ENCODE assay signal across 17 cellular contexts in the genomic region with DNA sequence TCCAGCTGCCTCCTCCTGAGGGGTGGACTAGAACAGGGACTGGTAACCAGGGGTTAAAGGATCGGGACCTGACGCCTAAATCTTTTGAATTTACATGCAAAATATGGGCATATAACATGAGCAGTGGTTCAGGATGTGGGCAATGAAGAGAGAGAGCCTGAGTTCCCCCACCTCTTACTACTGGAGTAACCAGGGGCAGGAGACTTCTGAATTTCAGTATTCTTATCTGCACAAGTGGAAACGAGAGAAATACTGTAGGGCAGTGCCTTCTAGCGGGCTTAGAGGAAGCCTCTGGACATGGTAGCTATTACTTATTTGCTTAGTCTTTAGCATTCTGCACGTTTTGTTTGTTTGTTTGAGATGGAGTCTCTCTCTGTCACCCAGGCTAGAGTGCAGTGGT. TPM values are rescaled to one million over a fixed set of nuclear protein-coding genes. Genes with fewer than 3 reads are reported as not detected.
DNase-seq lines count a peak whose midpoint lies in the region; ATAC-seq, FAIRE-seq and TF ChIP-seq lines count a peak whose summit lies in the region.
"Had no signal": no experiment of that assay in that cellular context is flagged by ENCODE, and none has a peak within 500 bp of the region (broad histone marks: within the 10 kb centered on the region; RNA-seq: fewer than 3 reads in every experiment).

No MANE protein-coding gene starts in this region.

- H3K9me3 ChIP-seq in left ventricle myocardium inferior (replicated peaks) (no peaks in the 10 kb centered on the region), PC-3 (ENCODE audit: low read length) (no peaks in the 10 kb centered on the region), H1 (ENCODE audit: insufficient read depth in 2 of 2, low read depth in 1 of 2, low read length in 1 of 2) (no peaks in the 10 kb centered on the region), right atrium auricular region (no peaks in the 10 kb centered on the region)
- H3K9me3 ChIP-seq: HAP-1 had no signal

- peak; percentile 12 to 31; a peak in 2 of 4 replicates for TF ChIP-seq RAD21 in H1 (IDR thresholded peaks at IDR 0.05 in 1 of 2, conservative IDR thresholded peaks at IDR 0.05 in 1 of 2; ENCODE audit: low read depth in 2 of 2, low read length in 2 of 2)

- no peak overlapping the region for H3K4ac ChIP-seq in H1 (replicated peaks; ENCODE audit: insufficient read length, low read depth, low read length)

- no peak overlapping the region for H2BK12ac ChIP-seq in H1 (ENCODE audit: low read depth, low read length)

- H3K27ac ChIP-seq in left ventricle myocardium inferior (replicated peaks): no peak overlapping the region
- no peak overlapping the region for H3K27ac ChIP-seq in PC-3 (ENCODE audit: low read length)
- no peak overlapping the region for H3K27ac ChIP-seq in H1 (ENCODE audit: low read depth, low read length)
- H3K27ac ChIP-seq in right atrium auricular region: no peak overlapping the region
- H3K27ac ChIP-seq: epithelial cell of prostate had no signal

- no peak overlapping the region for H3K4me2 ChIP-seq in PC-3 (ENCODE audit: low read length)
- H3K4me2 ChIP-seq in H1 (ENCODE audit: insufficient read depth in 1 of 2, low read depth in 2 of 2, low read length in 2 of 2): no peak overlapping the region

- peak overlapping the region; percentile 46; the same call in 1 of the 2 replicates for H2BK15ac ChIP-seq in H1 (ENCODE audit: low read length)

- 76% methylated on average over 5 of the region's 5 CpGs; no CpG with 5 or more reads in 1 of the 2 experiments for WGBS in H1 (ENCODE audit: extremely low coverage in 1 of 2, insufficient coverage in 1 of 2, insufficient read length in 1 of 2, insufficient replicate concordance in 2 of 2, low coverage in 1 of 2, low lambda C conversion rate in 2 of 2, missing lambda C conversion rate in 1 of 2), 2 experiments

- TF ChIP-seq CTCF in left ventricle myocardium inferior (IDR thresholded peaks at IDR 0.05; ENCODE audit: borderline replicate concordance) (peak; percentile 35), PC-3 (conservative IDR thresholded peaks at IDR 0.05; ENCODE audit: low read depth, low read length) (no peak; the same call in 1 of the 2 replicates), H1 (IDR thresholded peaks at IDR 0.05; ENCODE audit: control extremely low read depth in 1 of 3, insufficient read depth in 1 of 3, low read depth in 1 of 3, low read length in 3 of 3) (no peak), right atrium auricular region (IDR thresholded peaks at IDR 0.05) (no peak)

- H3K4me3 ChIP-seq in left ventricle myocardium inferior (no peak overlapping the region), PC-3 (ENCODE audit: low read length) (no peak overlapping the region), H1 (ENCODE audit: extremely low read depth in 1 of 4, insufficient read depth in 2 of 4, low read depth in 3 of 4, low read length in 4 of 4) (no peak overlapping the region), right atrium auricular region (no peak overlapping the region)
- H3K4me3 ChIP-seq: HAP-1 had no signal

- FAIRE-seq in H1 (lab: Jason Lieb, UNC): no peak

- H2AFZ ChIP-seq in PC-3 (ENCODE audit: low read length): no peak overlapping the region
- peak overlapping the region; percentile 12; the same call in 1 of the 2 replicates for H2AFZ ChIP-seq in H1 (ENCODE audit: low read length)

- no peaks in the 10 kb centered on the region for H3K79me2 ChIP-seq in PC-3 (ENCODE audit: low read length)
- no peaks in the 10 kb centered on the region for H3K79me2 ChIP-seq in H1 (ENCODE audit: control insufficient read depth in 1 of 2, insufficient read depth in 2 of 2, low read length in 2 of 2)

- H3K9ac ChIP-seq in PC-3 (ENCODE audit: low read length) (no peak overlapping the region), H1 (replicated peaks in 1 of 4; ENCODE audit: extremely low read depth in 1 of 4, low read depth in 3 of 4, low read length in 3 of 4) (no peak overlapping the region)

- no peaks in the 10 kb centered on the region for H3K36me3 ChIP-seq in left ventricle myocardium inferior
- H3K36me3 ChIP-seq in PC-3 (ENCODE audit: low read depth, low read length): no peaks in the 10 kb centered on the region
- no peaks in the 10 kb centered on the region for H3K36me3 ChIP-seq in H1 (ENCODE audit: control insufficient read depth in 2 of 4, insufficient read depth in 4 of 4, low read length in 3 of 4)
- no peaks in the 10 kb centered on the region for H3K36me3 ChIP-seq in right atrium auricular region
- H3K36me3 ChIP-seq: HAP-1 had no signal

- CTCF ChIA-PET in PC-3 (lab: Charles Lee) (interaction anchor here (0.6 to 2.0 kb wide), 4 partner anchors 56 to 139 kb away, joined by 3 to 8 read pairs (median 6); a partner anchor contains a TSS), H1 (lab: Charles Lee; ENCODE audit: partially characterized antibody) (interaction anchor here (0.6 to 17.5 kb wide), 7 partner anchors 27 to 175 kb away, joined by 3 to 231 read pairs (median 4); no protein-coding TSS in a partner anchor)

- no peak overlapping the region for H3K18ac ChIP-seq in H1 (ENCODE audit: extremely low read depth, low read length)

- no peaks in the 10 kb centered on the region for H3K23me2 ChIP-seq in H1 (ENCODE audit: low read depth, low read length)

- intact Hi-C loops in left ventricle myocardium inferior (cut with micrococcal nuclease): no loop called here
- intact Hi-C loops in cardiac septum (cut with DNase I): loop anchor here (5.0 kb wide), 1 partner anchor 122 kb away; no protein-coding TSS in a partner anchor
- intact Hi-C loops in PC-3 (cut with micrococcal nuclease): no loop called here

- BruUV-seq in PC-3 (replicated peaks; lab: Mats Ljungman, UMichigan): no TSS peak

- no peak for TF ChIP-seq EP300 in H1 (IDR thresholded peaks at IDR 0.05; ENCODE audit: borderline replicate concordance in 1 of 2, low read depth in 2 of 2, low read length in 2 of 2)

- no peak for DNase-seq in left ventricle myocardium inferior
- DNase-seq in cardiac septum (ENCODE audit: low spot score): no peak
- DNase-seq in PC-3: peak; percentile 20
- DNase-seq in H1 (ENCODE audit: low read depth in 1 of 2, low spot score in 2 of 2): no peak
- no peak for DNase-seq in GOT3 (lab: John Stamatoyannopoulos, UW)
- no peak for DNase-seq in right atrium auricular region (ENCODE audit: low spot score)
- DNase-seq: DMS79; mesendoderm; NCI-H2029; stimulated activated CD4-positive, alpha-beta T cell treated with anti-CD3 and anti-CD28 coated beads, Interleukin-15, amount 100 ng/mL, for 24 hours; stimulated activated CD8-positive, alpha-beta memory T cell treated with anti-CD3 and anti-CD28 coated beads, Interleukin-4, amount 100 ng/mL, for 48 hours had no signal

- no peak overlapping the region for H3K56ac ChIP-seq in H1 (replicated peaks; ENCODE audit: insufficient read length, low read depth, low read length)

- H4K5ac ChIP-seq in H1 (ENCODE audit: insufficient read length, low read depth, low read length): no peak overlapping the region

- no peak overlapping the region for H4K8ac ChIP-seq in H1 (ENCODE audit: extremely low read depth, insufficient read depth, low read length)

- TF ChIP-seq POLR2A in H1 (IDR thresholded peaks at IDR 0.05; ENCODE audit: control extremely low read depth in 1 of 2, low read depth in 2 of 2, low read length in 2 of 2): no peak

- H3K27me3 ChIP-seq in left ventricle myocardium inferior (ENCODE audit: low read depth): no peaks in the 10 kb centered on the region
- no peaks in the 10 kb centered on the region for H3K27me3 ChIP-seq in PC-3 (ENCODE audit: low read length)
- peaks cover 0 to 3% (median 0%) of the 10 kb centered on the region in 4 experiments; a peak in 3 of 7 replicates for H3K27me3 ChIP-seq in H1 (replicated peaks in 1 of 4; ENCODE audit: control insufficient read depth in 3 of 4, extremely low read depth in 1 of 4, insufficient read depth in 3 of 4, low read length in 3 of 4)
- H3K27me3 ChIP-seq in right atrium auricular region: no peaks in the 10 kb centered on the region

- H2AK5ac ChIP-seq in H1 (ENCODE audit: low read depth, low read length): no peak overlapping the region

- ATAC-seq in PC-3 (no peak), HG03159 (IDR thresholded peaks at IDR 0.05; ENCODE audit: unreplicated experiment) (no peak), GM18868 (IDR thresholded peaks at IDR 0.05; ENCODE audit: unreplicated experiment) (no peak)
- ATAC-seq: activated T-helper 17 cell treated with anti-CD3 and anti-CD28 coated beads, Interleukin-2, amount 50 U/mL, for 72 hours had no signal

- no peak overlapping the region for H3K23ac ChIP-seq in H1 (ENCODE audit: insufficient read length)

- no peak overlapping the region for H2BK5ac ChIP-seq in H1 (ENCODE audit: low read depth, low read length)

- H3K4me1 ChIP-seq in left ventricle myocardium inferior (peaks cover 26% of the 10 kb centered on the region), PC-3 (ENCODE audit: insufficient read depth, low read length) (no peaks in the 10 kb centered on the region), H1 (replicated peaks in 1 of 4; ENCODE audit: control insufficient read depth in 3 of 4, insufficient read depth in 4 of 4, low read length in 3 of 4) (no peaks in the 10 kb centered on the region; a peak in 2 of 7 replicates), right atrium auricular region (peaks cover 0 to 7% of the 10 kb centered on the region in 2 donors)
- H3K4me1 ChIP-seq: HAP-1 had no signal

- no peak overlapping the region for H2BK120ac ChIP-seq in H1 (replicated peaks; ENCODE audit: low read depth, low read length)

- H4K91ac ChIP-seq in H1 (replicated peaks; ENCODE audit: insufficient read length, low read length): no peak overlapping the region

- no peaks in the 10 kb centered on the region for H4K20me1 ChIP-seq in PC-3 (ENCODE audit: low read length)
- H4K20me1 ChIP-seq in H1 (replicated peaks in 1 of 2; ENCODE audit: control insufficient read depth in 1 of 2, insufficient read depth in 2 of 2, low read length in 2 of 2): no peaks in the 10 kb centered on the region

- no peaks in the 10 kb centered on the region for H3K9me2 ChIP-seq in PC-3 (replicated peaks; ENCODE audit: low read length)

- POLR2A ChIA-PET in PC-3 (lab: Charles Lee; ENCODE audit: unreplicated experiment) (no interaction called here), H1 (lab: Charles Lee; ENCODE audit: partially characterized antibody) (interaction anchor here (0.7 to 2.2 kb wide), 5 partner anchors 10 to 177 kb away, joined by 3 to 7 read pairs (median 4); no protein-coding TSS in a partner anchor)

- H3K79me1 ChIP-seq in H1 (ENCODE audit: low read depth, low read length): no peaks in the 10 kb centered on the region

- no peak overlapping the region for H2BK20ac ChIP-seq in H1 (ENCODE audit: low read length)

- H3K14ac ChIP-seq in H1 (ENCODE audit: insufficient read length): no peak overlapping the region

- no peaks in the 10 kb centered on the region for H3F3A ChIP-seq in PC-3 (ENCODE audit: low read length, unreplicated experiment)

RNA-seq across cellular contexts. Expression of a gene that starts 26.3 kb away (rescaled TPM):
- total RNA-seq in left ventricle myocardium inferior (70.8 TPM), cardiac septum (48.9 TPM), PC-3 (2014; rRNA removed) (41.1 and 50.0 TPM in 2 replicates), right atrium auricular region (10 to 100 TPM; 32.3 to 37.5 TPM)
- 42.5 and 44.5 TPM in 2 replicates for total RNA-seq in H1 (2021; fragmentation: NEBNext Ultra II Directional; extraction: Animal tissue kit (Norgen Biotek cat#: 25700))
- polyA plus RNA-seq in H1 (2011; rRNA removed): 48.7 and 77.3 TPM in 2 replicates
- polyA plus RNA-seq in H1 (2011; cell fraction: cytosol; rRNA removed): 61.0 TPM
- 97.8 TPM for polyA plus RNA-seq in H1 (2011; cell fraction: nucleus; rRNA removed)
- polyA plus RNA-seq in H1 (2012, experiment 1 of 2): 33.8 to 48.3 TPM (median 44.2 TPM) in 4 replicates
- 52.5 TPM for polyA plus RNA-seq in H1 (2012, experiment 2 of 2)
- polyA plus RNA-seq in H1 (2013, experiment 1 of 2): 28.4 TPM
- 25.3 TPM for polyA plus RNA-seq in H1 (2013, experiment 2 of 2)
- polyA minus RNA-seq in H1 (2011; rRNA and poly(A)+ RNA removed): 22.1 and 33.4 TPM in 2 replicates
- 19.2 TPM for polyA minus RNA-seq in H1 (2011; cell fraction: cytosol; rRNA and poly(A)+ RNA removed)
- polyA minus RNA-seq in H1 (2011; cell fraction: nucleus; rRNA and poly(A)+ RNA removed): 26.0 TPM

RNA-seq across cellular contexts. Expression of a gene that starts 29.2 kb away (rescaled TPM):
- total RNA-seq in left ventricle myocardium inferior (not detected), cardiac septum (not detected), PC-3 (2014; rRNA removed) (not detected in 2 replicates), right atrium auricular region (not detected)
- 0.48 TPM in 1 of 2 replicates, not detected in the other for total RNA-seq in H1 (2021; fragmentation: NEBNext Ultra II Directional; extraction: Animal tissue kit (Norgen Biotek cat#: 25700))
- 0.80 and 2.2 TPM in 2 replicates for polyA plus RNA-seq in H1 (2011; rRNA removed)
- 1.5 TPM for polyA plus RNA-seq in H1 (2011; cell fraction: cytosol; rRNA removed)
- polyA plus RNA-seq in H1 (2011; cell fraction: nucleus; rRNA removed): 5.9 TPM
- polyA plus RNA-seq in H1 (2012, experiment 1 of 2): 0.41 to 0.80 TPM (median 0.75 TPM) in 3 of 4 replicates, not detected in the other
- 0.42 TPM for polyA plus RNA-seq in H1 (2012, experiment 2 of 2)
- 0.43 TPM for polyA plus RNA-seq in H1 (2013, experiment 1 of 2)
- polyA plus RNA-seq in H1 (2013, experiment 2 of 2): 0.46 TPM
- 0.41 and 0.69 TPM in 2 replicates for polyA minus RNA-seq in H1 (2011; rRNA and poly(A)+ RNA removed)
- not detected for polyA minus RNA-seq in H1 (2011; cell fraction: cytosol; rRNA and poly(A)+ RNA removed)
- polyA minus RNA-seq in H1 (2011; cell fraction: nucleus; rRNA and poly(A)+ RNA removed): 1.9 TPM
- total RNA-seq: activated T-helper 17 cell treated with anti-CD3 and anti-CD28 coated beads, Interleukin-2, amount 50 U/mL, for 72 hours; omental fat pad had no signal

RNA-seq across cellular contexts. Expression of a gene that starts 32.1 kb away (rescaled TPM):
- total RNA-seq in left ventricle myocardium inferior: 1.8 TPM
- 1.6 TPM for total RNA-seq in cardiac septum
- total RNA-seq in PC-3 (2014; rRNA removed): 4.6 and 4.8 TPM in 2 replicates
- total RNA-seq in H1 (2021; fragmentation: NEBNext Ultra II Directional; extraction: Animal tissue kit (Norgen Biotek cat#: 25700)): 12.2 and 12.9 TPM in 2 replicates
- polyA plus RNA-seq in H1 (2011; rRNA removed): 7.4 and 12.4 TPM in 2 replicates
- 10.5 TPM for polyA plus RNA-seq in H1 (2011; cell fraction: cytosol; rRNA removed)
- 13.8 TPM for polyA plus RNA-seq in H1 (2011; cell fraction: nucleus; rRNA removed)
- 6.4 to 7.6 TPM (median 7.4 TPM) in 4 replicates for polyA plus RNA-seq in H1 (2012, experiment 1 of 2)
- polyA plus RNA-seq in H1 (2012, experiment 2 of 2): 6.4 TPM
- 8.6 TPM for polyA plus RNA-seq in H1 (2013, experiment 1 of 2)
- polyA plus RNA-seq in H1 (2013, experiment 2 of 2): 9.4 TPM
- 10.9 and 15.3 TPM in 2 replicates for polyA minus RNA-seq in H1 (2011; rRNA and poly(A)+ RNA removed)
- polyA minus RNA-seq in H1 (2011; cell fraction: cytosol; rRNA and poly(A)+ RNA removed): 13.0 TPM
- 12.6 TPM for polyA minus RNA-seq in H1 (2011; cell fraction: nucleus; rRNA and poly(A)+ RNA removed)
- 1 to 10 TPM; 3.1 to 3.3 TPM for total RNA-seq in right atrium auricular region

RNA-seq across cellular contexts. Expression of a gene that starts 37.8 kb away (rescaled TPM):
- total RNA-seq in left ventricle myocardium inferior: 0.60 TPM
- total RNA-seq in cardiac septum: 0.83 TPM
- total RNA-seq in PC-3 (2014; rRNA removed): not detected in 2 replicates
- 1.7 and 1.8 TPM in 2 replicates for total RNA-seq in H1 (2021; fragmentation: NEBNext Ultra II Directional; extraction: Animal tissue kit (Norgen Biotek cat#: 25700))
- polyA plus RNA-seq in H1 (2011; rRNA removed): 0.33 and 0.46 TPM in 2 replicates
- polyA plus RNA-seq in H1 (2011; cell fraction: cytosol; rRNA removed): 1.2 TPM
- polyA plus RNA-seq in H1 (2011; cell fraction: nucleus; rRNA removed): 4.8 TPM
- 0.73 to 1.3 TPM (median 1.0 TPM) in 4 replicates for polyA plus RNA-seq in H1 (2012, experiment 1 of 2)
- 0.26 TPM for polyA plus RNA-seq in H1 (2012, experiment 2 of 2)
- polyA plus RNA-seq in H1 (2013, experiment 1 of 2): 0.73 TPM
- polyA plus RNA-seq in H1 (2013, experiment 2 of 2): 0.35 TPM
- polyA minus RNA-seq in H1 (2011; rRNA and poly(A)+ RNA removed): 0.56 and 1.0 TPM in 2 replicates
- polyA minus RNA-seq in H1 (2011; cell fraction: cytosol; rRNA and poly(A)+ RNA removed): 0.51 TPM
- polyA minus RNA-seq in H1 (2011; cell fraction: nucleus; rRNA and poly(A)+ RNA removed): 4.8 TPM
- total RNA-seq in right atrium auricular region: not detected
- total RNA-seq: activated T-helper 17 cell treated with anti-CD3 and anti-CD28 coated beads, Interleukin-2, amount 50 U/mL, for 72 hours had no signal

RNA-seq across cellular contexts. Expression of a gene that starts 44.1 kb away (rescaled TPM):
- 13.9 TPM for total RNA-seq in left ventricle myocardium inferior
- total RNA-seq in cardiac septum: 13.6 TPM
- total RNA-seq in PC-3 (2014; rRNA removed): 0.40 and 0.51 TPM in 2 replicates
- 8.7 and 9.3 TPM in 2 replicates for total RNA-seq in H1 (2021; fragmentation: NEBNext Ultra II Directional; extraction: Animal tissue kit (Norgen Biotek cat#: 25700))
- polyA plus RNA-seq in H1 (2011; rRNA removed): 11.4 and 16.4 TPM in 2 replicates
- 9.0 TPM for polyA plus RNA-seq in H1 (2011; cell fraction: cytosol; rRNA removed)
- polyA plus RNA-seq in H1 (2011; cell fraction: nucleus; rRNA removed): 17.4 TPM
- polyA plus RNA-seq in H1 (2012, experiment 1 of 2): 4.5 to 8.8 TPM (median 8.1 TPM) in 4 replicates
- 8.5 TPM for polyA plus RNA-seq in H1 (2012, experiment 2 of 2)
- polyA plus RNA-seq in H1 (2013, experiment 1 of 2): 6.0 TPM
- polyA plus RNA-seq in H1 (2013, experiment 2 of 2): 6.0 TPM
- polyA minus RNA-seq in H1 (2011; rRNA and poly(A)+ RNA removed): 3.3 and 5.7 TPM in 2 replicates
- polyA minus RNA-seq in H1 (2011; cell fraction: cytosol; rRNA and poly(A)+ RNA removed): 5.8 TPM
- 7.2 TPM for polyA minus RNA-seq in H1 (2011; cell fraction: nucleus; rRNA and poly(A)+ RNA removed)
- total RNA-seq in right atrium auricular region: 10 to 100 TPM; 13.6 to 22.9 TPM
